Comparison of ENCODE assay signal across 2 cellular contexts in the genomic region with DNA sequence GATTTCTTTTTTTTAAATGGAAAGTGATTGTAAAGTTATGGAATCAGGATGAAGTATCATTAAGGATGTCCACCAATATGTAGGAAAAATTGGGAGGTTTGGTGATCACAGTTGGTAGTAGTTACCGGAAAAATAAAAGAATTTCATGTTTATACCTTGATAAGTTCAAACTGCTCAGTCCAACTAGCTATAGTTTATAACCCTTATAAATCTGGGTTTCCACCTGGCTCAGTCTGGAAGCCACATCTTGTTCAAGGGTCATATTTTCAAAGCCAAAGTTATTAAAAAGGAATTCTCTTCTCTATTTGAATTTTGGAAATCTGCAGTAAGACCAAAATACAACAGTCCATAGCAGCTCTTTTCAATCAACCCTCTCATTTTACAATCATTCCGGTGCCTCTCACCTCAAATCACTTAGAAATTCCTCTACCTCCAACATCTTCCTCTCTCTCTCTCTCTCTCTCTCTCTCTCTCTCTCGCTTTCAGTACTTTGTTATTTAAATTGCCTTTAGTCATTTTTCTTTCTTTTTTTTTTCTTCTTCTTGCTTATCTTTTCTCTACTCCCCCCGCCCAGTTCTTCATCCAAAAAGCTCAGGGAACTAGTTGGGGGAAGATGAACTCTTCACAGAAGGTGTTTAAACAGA.
A peak's percentile ranks its signal among the peaks of the same experiment; 100 is the strongest.
TF ChIP-seq lines count a peak whose summit lies in the region.

No MANE protein-coding gene starts in this region.

TF ChIP-seq in GM23338, 12 proteins besides CTCF, POLR2A, EP300 and RAD21 (continues in another document):
- TF ChIP-seq EZH2phosphoT487 (IDR thresholded peaks at IDR 0.05; ENCODE audit: unreplicated experiment), result no peak
- no peak for TF ChIP-seq CREB1 (CRISPR knock-in tag; IDR thresholded peaks at IDR 0.05; ENCODE audit: low read depth)
- TF ChIP-seq ZNF331 (CRISPR knock-in tag; IDR thresholded peaks at IDR 0.05; ENCODE audit: low read depth), result no peak
- TF ChIP-seq ZNF114 (CRISPR knock-in tag; IDR thresholded peaks at IDR 0.05), result no peak
- TF ChIP-seq, protein P1, sequence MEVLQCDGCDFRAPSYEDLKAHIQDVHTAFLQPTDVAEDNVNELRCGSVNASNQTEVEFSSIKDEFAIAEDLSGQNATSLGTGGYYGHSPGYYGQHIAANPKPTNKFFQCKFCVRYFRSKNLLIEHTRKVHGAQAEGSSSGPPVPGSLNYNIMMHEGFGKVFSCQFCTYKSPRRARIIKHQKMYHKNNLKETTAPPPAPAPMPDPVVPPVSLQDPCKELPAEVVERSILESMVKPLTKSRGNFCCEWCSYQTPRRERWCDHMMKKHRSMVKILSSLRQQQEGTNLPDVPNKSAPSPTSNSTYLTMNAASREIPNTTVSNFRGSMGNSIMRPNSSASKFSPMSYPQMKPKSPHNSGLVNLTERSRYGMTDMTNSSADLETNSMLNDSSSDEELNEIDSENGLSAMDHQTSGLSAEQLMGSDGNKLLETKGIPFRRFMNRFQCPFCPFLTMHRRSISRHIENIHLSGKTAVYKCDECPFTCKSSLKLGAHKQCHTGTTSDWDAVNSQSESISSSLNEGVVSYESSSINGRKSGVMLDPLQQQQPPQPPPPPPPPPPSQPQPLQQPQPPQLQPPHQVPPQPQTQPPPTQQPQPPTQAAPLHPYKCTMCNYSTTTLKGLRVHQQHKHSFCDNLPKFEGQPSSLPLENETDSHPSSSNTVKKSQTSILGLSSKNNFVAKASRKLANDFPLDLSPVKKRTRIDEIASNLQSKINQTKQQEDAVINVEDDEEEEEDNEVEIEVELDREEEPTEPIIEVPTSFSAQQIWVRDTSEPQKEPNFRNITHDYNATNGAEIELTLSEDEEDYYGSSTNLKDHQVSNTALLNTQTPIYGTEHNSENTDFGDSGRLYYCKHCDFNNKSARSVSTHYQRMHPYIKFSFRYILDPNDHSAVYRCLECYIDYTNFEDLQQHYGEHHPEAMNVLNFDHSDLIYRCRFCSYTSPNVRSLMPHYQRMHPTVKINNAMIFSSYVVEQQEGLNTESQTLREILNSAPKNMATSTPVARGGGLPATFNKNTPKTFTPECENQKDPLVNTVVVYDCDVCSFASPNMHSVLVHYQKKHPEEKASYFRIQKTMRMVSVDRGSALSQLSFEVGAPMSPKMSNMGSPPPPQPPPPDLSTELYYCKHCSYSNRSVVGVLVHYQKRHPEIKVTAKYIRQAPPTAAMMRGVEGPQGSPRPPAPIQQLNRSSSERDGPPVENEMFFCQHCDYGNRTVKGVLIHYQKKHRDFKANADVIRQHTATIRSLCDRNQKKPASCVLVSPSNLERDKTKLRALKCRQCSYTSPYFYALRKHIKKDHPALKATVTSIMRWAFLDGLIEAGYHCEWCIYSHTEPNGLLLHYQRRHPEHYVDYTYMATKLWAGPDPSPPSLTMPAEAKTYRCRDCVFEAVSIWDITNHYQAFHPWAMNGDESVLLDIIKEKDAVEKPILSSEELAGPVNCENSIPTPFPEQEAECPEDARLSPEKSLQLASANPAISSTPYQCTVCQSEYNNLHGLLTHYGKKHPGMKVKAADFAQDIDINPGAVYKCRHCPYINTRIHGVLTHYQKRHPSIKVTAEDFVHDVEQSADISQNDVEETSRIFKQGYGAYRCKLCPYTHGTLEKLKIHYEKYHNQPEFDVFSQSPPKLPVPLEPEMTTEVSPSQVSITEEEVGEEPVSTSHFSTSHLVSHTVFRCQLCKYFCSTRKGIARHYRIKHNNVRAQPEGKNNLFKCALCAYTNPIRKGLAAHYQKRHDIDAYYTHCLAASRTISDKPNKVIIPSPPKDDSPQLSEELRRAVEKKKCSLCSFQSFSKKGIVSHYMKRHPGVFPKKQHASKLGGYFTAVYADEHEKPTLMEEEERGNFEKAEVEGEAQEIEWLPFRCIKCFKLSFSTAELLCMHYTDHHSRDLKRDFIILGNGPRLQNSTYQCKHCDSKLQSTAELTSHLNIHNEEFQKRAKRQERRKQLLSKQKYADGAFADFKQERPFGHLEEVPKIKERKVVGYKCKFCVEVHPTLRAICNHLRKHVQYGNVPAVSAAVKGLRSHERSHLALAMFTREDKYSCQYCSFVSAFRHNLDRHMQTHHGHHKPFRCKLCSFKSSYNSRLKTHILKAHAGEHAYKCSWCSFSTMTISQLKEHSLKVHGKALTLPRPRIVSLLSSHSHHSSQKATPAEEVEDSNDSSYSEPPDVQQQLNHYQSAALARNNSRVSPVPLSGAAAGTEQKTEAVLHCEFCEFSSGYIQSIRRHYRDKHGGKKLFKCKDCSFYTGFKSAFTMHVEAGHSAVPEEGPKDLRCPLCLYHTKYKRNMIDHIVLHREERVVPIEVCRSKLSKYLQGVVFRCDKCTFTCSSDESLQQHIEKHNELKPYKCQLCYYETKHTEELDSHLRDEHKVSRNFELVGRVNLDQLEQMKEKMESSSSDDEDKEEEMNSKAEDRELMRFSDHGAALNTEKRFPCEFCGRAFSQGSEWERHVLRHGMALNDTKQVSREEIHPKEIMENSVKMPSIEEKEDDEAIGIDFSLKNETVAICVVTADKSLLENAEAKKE (CRISPR knock-in tag; IDR thresholded peaks at IDR 0.05), result no peak
- TF ChIP-seq JUNB (IDR thresholded peaks at IDR 0.05; ENCODE audit: unreplicated experiment), result no peak
- TF ChIP-seq STAT1 (IDR thresholded peaks at IDR 0.05; ENCODE audit: unreplicated experiment), result no peak
- TF ChIP-seq, protein P2, sequence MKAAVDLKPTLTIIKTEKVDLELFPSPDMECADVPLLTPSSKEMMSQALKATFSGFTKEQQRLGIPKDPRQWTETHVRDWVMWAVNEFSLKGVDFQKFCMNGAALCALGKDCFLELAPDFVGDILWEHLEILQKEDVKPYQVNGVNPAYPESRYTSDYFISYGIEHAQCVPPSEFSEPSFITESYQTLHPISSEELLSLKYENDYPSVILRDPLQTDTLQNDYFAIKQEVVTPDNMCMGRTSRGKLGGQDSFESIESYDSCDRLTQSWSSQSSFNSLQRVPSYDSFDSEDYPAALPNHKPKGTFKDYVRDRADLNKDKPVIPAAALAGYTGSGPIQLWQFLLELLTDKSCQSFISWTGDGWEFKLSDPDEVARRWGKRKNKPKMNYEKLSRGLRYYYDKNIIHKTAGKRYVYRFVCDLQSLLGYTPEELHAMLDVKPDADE (IDR thresholded peaks at IDR 0.05), result no peak

TF ChIP-seq in H1, 55 proteins besides CTCF, POLR2A, EP300 and RAD21 (continued from another document):
- TF ChIP-seq JUND (IDR thresholded peaks at IDR 0.05; ENCODE audit: low read length), result peak; percentile 76
TF ChIP-seq in H1: peak in this region for 1.
